In the genomic region with DNA sequence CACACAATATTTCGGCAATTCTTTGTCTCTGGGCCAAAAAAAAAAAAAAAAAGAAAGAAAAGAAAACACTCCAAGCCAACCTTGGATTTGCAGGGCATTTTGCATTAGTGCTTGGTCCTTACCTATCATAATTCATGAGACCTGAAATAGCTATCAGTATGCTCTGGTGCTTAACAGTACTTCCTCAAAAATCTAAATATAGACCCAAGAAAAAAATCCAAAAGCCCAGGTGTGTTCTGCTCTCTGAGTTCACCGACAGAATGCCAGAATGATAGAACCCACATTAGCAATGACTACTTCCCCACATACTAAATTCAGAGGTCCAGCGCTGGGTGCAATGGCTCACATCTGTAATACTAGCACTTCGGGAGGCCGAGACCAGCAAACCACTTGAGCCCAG, we compare ENCODE assay signal across 35 cellular contexts.
"Had no signal": no experiment of that assay in that cellular context is flagged by ENCODE, and none has a peak within 500 bp of the region (broad histone marks: within the 10 kb centered on the region; RNA-seq: fewer than 3 reads in every experiment).

No MANE protein-coding gene starts in this region.

- H3K27me3 Mint-ChIP-seq: activated B cell treated with CpG ODN at 0.5 μM for 24 hours; activated CD4-positive, alpha-beta memory T cell treated with anti-CD3 and anti-CD28 coated beads for 36 hours; activated CD4-positive, alpha-beta T cell treated with anti-CD3 and anti-CD28 coated beads, Interleukin-2, amount 10 ng/mL, durations not matched to agents 24 days and 14 days; activated CD8-positive, alpha-beta T cell treated with anti-CD3 and anti-CD28 coated beads for 36 hours; activated naive CD8-positive, alpha-beta T cell treated with anti-CD3 and anti-CD28 coated beads for 36 hours; activated T-helper 17 cell treated with anti-CD3 and anti-CD28 coated beads, Interleukin-2, amount 50 U/mL, for 72 hours had no signal

- H3K27ac Mint-ChIP-seq: activated B cell treated with CpG ODN at 0.5 μM for 24 hours; activated CD4-positive, alpha-beta memory T cell treated with anti-CD3 and anti-CD28 coated beads for 36 hours; activated CD4-positive, alpha-beta T cell treated with anti-CD3 and anti-CD28 coated beads, Interleukin-2, amount 10 ng/mL, durations not matched to agents 24 days and 14 days; activated CD8-positive, alpha-beta T cell treated with anti-CD3 and anti-CD28 coated beads for 36 hours; activated naive CD4-positive, alpha-beta T cell treated with anti-CD3 and anti-CD28 coated beads for 36 hours; activated naive CD4-positive, alpha-beta T cell treated with anti-CD3 and anti-CD28 coated beads, Interleukin-2, amount 50 U/mL, for 72 hours; activated naive CD8-positive, alpha-beta T cell treated with anti-CD3 and anti-CD28 coated beads for 36 hours; activated T-cell treated with anti-CD3 and anti-CD28 coated beads, Interleukin-2, amount 50 U/mL, for 72 hours; activated T-helper 1 cell treated with anti-CD3 and anti-CD28 coated beads, Interleukin-12 subunit alpha, Interleukin-12 subunit beta, Interleukin-2, Interleukin-4 antibody, amounts not matched to agents 30 ng/mL and 10 ng/mL and 1 ng/mL, durations not matched to agents 14 hours and 24 hours and 36 hours; activated T-helper 17 cell treated with anti-CD3 and anti-CD28 coated beads, Interleukin-2, amount 50 U/mL, for 72 hours; T-helper 1 cell treated with Interleukin-12 subunit alpha and Interleukin-12 subunit beta and Interleukin-4 antibody, amounts not matched to agents 30 μg/mL and 1 μg/mL, for 36 hours; T-helper 2 cell treated with Interferon-gamma antibody and Interleukin-4, amounts not matched to agents 5 μg/mL and 100 μg/mL, for 36 hours had no signal

- H3K36me3 ChIP-seq: adrenal gland, brain microvascular endothelial cell, breast epithelium had no signal

- DNase-seq: activated B cell treated with CpG ODN at 0.5 μM for 24 hours; activated CD4-positive, alpha-beta memory T cell treated with anti-CD3 and anti-CD28 coated beads for 36 hours; activated CD4-positive, alpha-beta T cell treated with anti-CD3 and anti-CD28 coated beads for 4 hours; activated CD4-positive, alpha-beta T cell treated with anti-CD3 and anti-CD28 coated beads, Interleukin-2, amount 10 ng/mL, durations not matched to agents 24 days and 14 days; activated CD4-positive, alpha-beta T cell treated with anti-CD3 and anti-CD28 coated beads, Interleukin-2, amount 50 U/mL, for 1 hour; activated CD4-positive, alpha-beta T cell treated with anti-CD3 and anti-CD28 coated beads, Interleukin-2, amount 50 U/mL, for 4 hours; activated CD4-positive, CD25-positive, alpha-beta regulatory T cell treated with anti-CD3 and anti-CD28 coated beads, Interleukin-2, amount 50 U/mL, for 72 hours; activated CD8-positive, alpha-beta memory T cell treated with anti-CD3 and anti-CD28 coated beads, Interleukin-2, amount 50 U/mL, for 4 hours; activated CD8-positive, alpha-beta T cell treated with anti-CD3 and anti-CD28 coated beads for 36 hours; activated effector memory CD4-positive, alpha-beta T cell treated with anti-CD3 and anti-CD28 coated beads, Interleukin-2, amount 50 U/mL, for 16 hours; activated gamma-delta T cell treated with Interleukin-2 at 50 U/mL for 16 hours; activated naive CD4-positive, alpha-beta T cell; activated naive CD4-positive, alpha-beta T cell treated with anti-CD3 and anti-CD28 coated beads for 36 hours; activated naive CD4-positive, alpha-beta T cell treated with anti-CD3 and anti-CD28 coated beads, Interleukin-2, amount 50 U/mL, for 16 hours; activated naive CD8-positive, alpha-beta T cell treated with anti-CD3 and anti-CD28 coated beads for 36 hours; activated T-cell treated with anti-CD3 and anti-CD28 coated beads for 4 hours; activated T-cell treated with anti-CD3 and anti-CD28 coated beads, Interleukin-2, amount 50 U/mL, for 1 hour; activated T-cell treated with anti-CD3 and anti-CD28 coated beads, Interleukin-2, amount 50 U/mL, for 4 hours; activated T-cell treated with anti-CD3 and anti-CD28 coated beads, Interleukin-2, amount 50 U/mL, for 72 hours; adrenal gland; amniotic stem cell; aorta; body of pancreas; brain microvascular endothelial cell; central memory CD4-positive, alpha-beta T cell; T-helper 1 cell; T-helper 2 cell; T-helper 9 cell had no signal

- H3K27me3 ChIP-seq: adrenal gland, body of pancreas, brain microvascular endothelial cell, breast epithelium had no signal

- ATAC-seq: activated CD8-positive, alpha-beta T cell treated with anti-CD3 and anti-CD28 coated beads for 36 hours; activated naive CD4-positive, alpha-beta T cell treated with anti-CD3 and anti-CD28 coated beads, Interleukin-2, amount 50 U/mL, for 72 hours; activated T-cell treated with anti-CD3 and anti-CD28 coated beads, Interleukin-2, amount 50 U/mL, for 4 hours; activated T-cell treated with anti-CD3 and anti-CD28 coated beads, Interleukin-2, amount 50 U/mL, for 72 hours; activated T-helper 17 cell treated with anti-CD3 and anti-CD28 coated beads, Interleukin-2, amount 50 U/mL, for 72 hours; body of pancreas had no signal

- H3K4me3 Mint-ChIP-seq: activated B cell treated with CpG ODN at 0.5 μM for 24 hours; activated CD4-positive, alpha-beta memory T cell treated with anti-CD3 and anti-CD28 coated beads for 36 hours; activated CD4-positive, alpha-beta T cell treated with anti-CD3 and anti-CD28 coated beads, Interleukin-2, amount 10 ng/mL, durations not matched to agents 24 days and 14 days; activated CD8-positive, alpha-beta T cell treated with anti-CD3 and anti-CD28 coated beads for 36 hours; activated naive CD4-positive, alpha-beta T cell treated with anti-CD3 and anti-CD28 coated beads for 36 hours; activated naive CD8-positive, alpha-beta T cell treated with anti-CD3 and anti-CD28 coated beads for 36 hours; activated T-cell treated with anti-CD3 and anti-CD28 coated beads, Interleukin-2, amount 50 U/mL, for 4 hours; activated T-cell treated with anti-CD3 and anti-CD28 coated beads, Interleukin-2, amount 50 U/mL, for 72 hours; activated T-helper 1 cell treated with anti-CD3 and anti-CD28 coated beads, Interleukin-12 subunit alpha, Interleukin-12 subunit beta, Interleukin-2, Interleukin-4 antibody, amounts not matched to agents 30 ng/mL and 10 ng/mL and 1 ng/mL, durations not matched to agents 14 hours and 24 hours and 36 hours; activated T-helper 17 cell treated with anti-CD3 and anti-CD28 coated beads, Interleukin-2, amount 50 U/mL, for 72 hours; T-helper 1 cell treated with Interleukin-12 subunit alpha and Interleukin-12 subunit beta and Interleukin-4 antibody, amounts not matched to agents 30 μg/mL and 1 μg/mL, for 36 hours; T-helper 2 cell treated with Interferon-gamma antibody and Interleukin-4, amounts not matched to agents 5 μg/mL and 100 μg/mL, for 36 hours had no signal

- H3K27ac ChIP-seq: adrenal gland, body of pancreas, brain microvascular endothelial cell, breast epithelium, VCaP had no signal

- H3K4me1 Mint-ChIP-seq: activated CD4-positive, alpha-beta T cell treated with anti-CD3 and anti-CD28 coated beads, Interleukin-2, amount 10 ng/mL, durations not matched to agents 24 days and 14 days; activated naive CD8-positive, alpha-beta T cell treated with anti-CD3 and anti-CD28 coated beads for 36 hours; activated T-helper 17 cell treated with anti-CD3 and anti-CD28 coated beads, Interleukin-2, amount 50 U/mL, for 72 hours had no signal

- H3K4me1 ChIP-seq: adrenal gland, breast epithelium had no signal

- H3K4me3 ChIP-seq: adrenal gland, body of pancreas, breast epithelium had no signal
